Comparison of ENCODE assay signal across 12 cellular contexts in the genomic region with DNA sequence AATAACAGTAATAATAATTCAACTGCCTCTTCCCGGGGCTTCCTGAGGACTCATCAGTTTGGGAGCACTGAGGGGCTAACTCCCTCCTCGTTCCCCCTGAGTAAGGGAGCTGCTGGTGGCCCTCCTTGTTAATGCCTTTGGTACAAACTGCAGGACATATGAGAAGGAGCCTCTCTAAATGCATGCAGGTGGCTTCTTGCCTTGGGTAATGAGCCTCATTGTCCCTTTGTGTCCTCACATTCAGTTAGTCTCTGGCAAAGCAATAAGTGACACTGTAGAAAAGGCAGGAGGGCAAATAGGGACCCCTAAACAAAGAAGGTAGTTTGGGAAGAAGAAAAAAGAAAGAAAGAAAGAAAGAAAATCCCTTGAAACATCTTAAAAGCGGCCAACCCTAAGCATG.
DNase-seq lines count a peak whose midpoint lies in the region; ATAC-seq and TF ChIP-seq lines count a peak whose summit lies in the region.
"Had no signal": no experiment of that assay in that cellular context is flagged by ENCODE, and none has a peak within 500 bp of the region (broad histone marks: within the 10 kb centered on the region; RNA-seq: fewer than 3 reads in every experiment).

No MANE protein-coding gene starts in this region.

- in situ Hi-C loops in IMR-90 (cut with MboI; ENCODE audit: low sequenced_read_pairs) = no loop called here

- dilution Hi-C loops in IMR-90 (cut with HindIII; ENCODE audit: low sequenced_read_pairs, unreplicated experiment) = no loop called here

- no peaks in the 10 kb centered on the region for H3K79me1 ChIP-seq in IMR-90 (ENCODE audit: low read depth in 1 of 2, low read length in 2 of 2)

- H3K36me3 Mint-ChIP-seq in WTC11 (no peaks in the 10 kb centered on the region), neural progenitor cell (no peaks in the 10 kb centered on the region)
- H3K36me3 Mint-ChIP-seq: CD4-positive, alpha-beta memory T cell had no signal

- no peaks in the 10 kb centered on the region for H3K9me3 Mint-ChIP-seq in WTC11
- no peaks in the 10 kb centered on the region for H3K9me3 Mint-ChIP-seq in neural progenitor cell

- H3K9me1 ChIP-seq in IMR-90 (ENCODE audit: insufficient read depth, low read length) = no peaks in the 10 kb centered on the region

- H2BK15ac ChIP-seq in IMR-90 (ENCODE audit: low read depth, low read length) = no peak overlapping the region

- H3K79me2 ChIP-seq in neural progenitor cell (ENCODE audit: low read depth) = no peaks in the 10 kb centered on the region

- H3K9ac ChIP-seq in IMR-90 (ENCODE audit: low read depth, low read length) (no peak overlapping the region), neural progenitor cell (no peak overlapping the region)

- peaks cover 15% of the 10 kb centered on the region for H3K4me1 ChIP-seq in IMR-90 (ENCODE audit: control insufficient read depth, insufficient read depth, low read length)
- H3K4me1 ChIP-seq in neural progenitor cell = peaks cover 51% of the 10 kb centered on the region
- H3K4me1 ChIP-seq in tibial nerve = peaks cover 0 to 13% (median 2%) of the 10 kb centered on the region in 4 donors

- no peak overlapping the region for H3K27ac ChIP-seq in IMR-90 (ENCODE audit: insufficient read depth, low read length)
- peak overlapping the region; percentile 84 for H3K27ac ChIP-seq in neural progenitor cell
- H3K27ac ChIP-seq in tibial nerve = no peak overlapping the region

- DNase-seq in IMR-90 (no peak), WTC11 (ENCODE audit: low spot score) (no peak), neural progenitor cell (ENCODE audit: low spot score) (peak; percentile 79), NCI-H2107 treated with DMSO at 0.1 percent for 48 hours (lab: John Stamatoyannopoulos, UW; ENCODE audit: unreplicated experiment) (no peak), DMS53 (lab: John Stamatoyannopoulos, UW) (no peak), tibial nerve (ENCODE audit: low spot score in 2 of 2) (no peak)
- DNase-seq: C1 segment of cervical spinal cord; Calu3; CD4-positive, alpha-beta memory T cell; COR-L47; DND-41; GOT3 had no signal

- H3K4me3 Mint-ChIP-seq in WTC11 (no peak overlapping the region), neural progenitor cell (no peak overlapping the region)
- H3K4me3 Mint-ChIP-seq: CD4-positive, alpha-beta memory T cell had no signal

- H3K4me2 ChIP-seq in IMR-90 (ENCODE audit: low read depth, low read length) (no peak overlapping the region), neural progenitor cell (peak overlapping the region; percentile 40)

- H3K27ac Mint-ChIP-seq in WTC11 (no peak overlapping the region), neural progenitor cell (no peak overlapping the region)
- H3K27ac Mint-ChIP-seq: CD4-positive, alpha-beta memory T cell had no signal

- TF ChIP-seq POLR2A in IMR-90 (IDR thresholded peaks at IDR 0.05; ENCODE audit: low read depth, low read length) (no peak), tibial nerve (IDR thresholded peaks at IDR 0.05) (no peak)

- H3K23ac ChIP-seq in IMR-90 (ENCODE audit: low read depth, low read length) = no peak overlapping the region

- no peak overlapping the region; the same call in 1 of the 2 replicates for H3K4ac ChIP-seq in IMR-90 (ENCODE audit: low read depth, low read length)

- H3K36me3 ChIP-seq in IMR-90 (ENCODE audit: control insufficient read depth, insufficient read depth, low read length) (no peaks in the 10 kb centered on the region), neural progenitor cell (no peaks in the 10 kb centered on the region), tibial nerve (no peaks in the 10 kb centered on the region)

- intact Hi-C loops in IMR-90 (cut with micrococcal nuclease) = no loop called here

- H4K8ac ChIP-seq in IMR-90 (ENCODE audit: low read depth in 2 of 2, low read length in 2 of 2) = no peak overlapping the region

- H2AK9ac ChIP-seq in IMR-90 (replicated peaks; ENCODE audit: low read depth, low read length, poor library complexity) = no peak overlapping the region

- no peak for TF ChIP-seq CTCF in IMR-90 (conservative IDR thresholded peaks at IDR 0.05; ENCODE audit: low read depth, low read length)
- TF ChIP-seq CTCF in WTC11 (IDR thresholded peaks at IDR 0.05) = no peak
- TF ChIP-seq CTCF in neural progenitor cell (IDR thresholded peaks at IDR 0.05) = no peak
- TF ChIP-seq CTCF in tibial nerve (IDR thresholded peaks at IDR 0.05) = no peak

- POLR2A ChIA-PET in IMR-90 (lab: Charles Lee; ENCODE audit: unreplicated experiment) (no interaction called here), WTC11 (lab: Charles Lee) (no interaction called here)

- H4K91ac ChIP-seq in IMR-90 (ENCODE audit: insufficient read depth, low read depth, low read length) = no peak overlapping the region

- peaks cover 2% of the 10 kb centered on the region for H3K4me1 Mint-ChIP-seq in WTC11
- H3K4me1 Mint-ChIP-seq in neural progenitor cell = peaks cover 2% of the 10 kb centered on the region
- H3K4me1 Mint-ChIP-seq: CD4-positive, alpha-beta memory T cell had no signal

- WGBS in IMR-90 (ENCODE audit: extremely low coverage in 2 of 2, insufficient read length in 1 of 2), 2 experiments = 71% methylated on average over 1 of the region's 3 CpGs; no CpG with 5 or more reads in 1 of the 2 experiments
- WGBS in tibial nerve, 2 donors = 74% methylated on average over 3 of the region's 3 CpGs

- peaks cover 16% of the 10 kb centered on the region for H3F3A ChIP-seq in neural progenitor cell (ENCODE audit: low read depth)

- H2BK120ac ChIP-seq in IMR-90 (ENCODE audit: low read depth, low read length) = no peak overlapping the region

- H4K5ac ChIP-seq in IMR-90 (ENCODE audit: low read depth, low read length) = peak overlapping the region; percentile 5; the same call in 1 of the 2 replicates

- H3K27me3 ChIP-seq in IMR-90 (ENCODE audit: control insufficient read depth, insufficient read depth, low read length) (peaks cover 4% of the 10 kb centered on the region), neural progenitor cell (no peaks in the 10 kb centered on the region), tibial nerve (no peaks in the 10 kb centered on the region)

- H2AFZ ChIP-seq in IMR-90 (replicated peaks; ENCODE audit: low read length, poor library complexity) (no peak overlapping the region), neural progenitor cell (replicated peaks) (no peak overlapping the region)

- H3K27me3 Mint-ChIP-seq in WTC11 (ENCODE audit: low read depth) = no peaks in the 10 kb centered on the region
- H3K27me3 Mint-ChIP-seq in neural progenitor cell (ENCODE audit: insufficient read depth, low read depth) = peaks cover 2% of the 10 kb centered on the region
- H3K27me3 Mint-ChIP-seq: CD4-positive, alpha-beta memory T cell had no signal

- no peak for TF ChIP-seq RAD21 in IMR-90 (IDR thresholded peaks at IDR 0.05; ENCODE audit: low read length)

- H3K9me3 ChIP-seq in IMR-90 (ENCODE audit: control insufficient read depth, insufficient read depth, low read length) (no peaks in the 10 kb centered on the region), neural progenitor cell (ENCODE audit: low read depth) (no peaks in the 10 kb centered on the region), tibial nerve (no peaks in the 10 kb centered on the region)

- no peak overlapping the region for H3K4me3 ChIP-seq in IMR-90 (ENCODE audit: insufficient read depth, low read depth, low read length)
- peak overlapping the region; percentile 12 for H3K4me3 ChIP-seq in neural progenitor cell
- no peak overlapping the region for H3K4me3 ChIP-seq in tibial nerve

- ATAC-seq in IMR-90 (ENCODE audit: low read depth) = no peak
- no peak for ATAC-seq in WTC11

- no peak for TF ChIP-seq EP300 in tibial nerve (IDR thresholded peaks at IDR 0.05)

- peak overlapping the region; percentile 77; the same call in 1 of the 2 replicates for H3K18ac ChIP-seq in IMR-90 (ENCODE audit: low read depth, low read length)

- H2AK5ac ChIP-seq in IMR-90 (ENCODE audit: low read depth, low read length) = peak overlapping the region; percentile 43; the same call in 1 of the 2 replicates

- CTCF ChIA-PET in IMR-90 (lab: Yijun Ruan, JAX) = interaction anchor here (0.7 kb wide), 1 partner anchor 92 kb away, joined by 3 read pairs; no protein-coding TSS in a partner anchor
- CTCF ChIA-PET in WTC11 (lab: Charles Lee) = no interaction called here

- no peak overlapping the region for H3K56ac ChIP-seq in IMR-90 (ENCODE audit: extremely low read depth, insufficient read depth, low read length)

- H2BK20ac ChIP-seq in IMR-90 (ENCODE audit: low read depth, low read length) = no peak overlapping the region

- H3K14ac ChIP-seq in IMR-90 (replicated peaks; ENCODE audit: low read depth, low read length) = no peak overlapping the region

- H4K20me1 ChIP-seq in IMR-90 (ENCODE audit: insufficient read depth, low read length) (no peaks in the 10 kb centered on the region), neural progenitor cell (ENCODE audit: low read depth) (no peaks in the 10 kb centered on the region)

- BruUV-seq in IMR-90 (replicated peaks; lab: Mats Ljungman, UMichigan) = no TSS peak

- H2BK5ac ChIP-seq in IMR-90 (ENCODE audit: low read depth, low read length, poor library complexity, severe bottlenecking) = no peak overlapping the region

TF ChIP-seq in IMR-90, 13 proteins besides CTCF, POLR2A, EP300 and RAD21 (continues in another document):
- no peak for TF ChIP-seq BHLHE40 (IDR thresholded peaks at IDR 0.05; ENCODE audit: low read depth, low read length)
- no peak for TF ChIP-seq MAFK (IDR thresholded peaks at IDR 0.05; ENCODE audit: low read depth, low read length)
- no peak for TF ChIP-seq CHD1 (IDR thresholded peaks at IDR 0.05; ENCODE audit: low read depth, low read length)
- TF ChIP-seq, protein P1, sequence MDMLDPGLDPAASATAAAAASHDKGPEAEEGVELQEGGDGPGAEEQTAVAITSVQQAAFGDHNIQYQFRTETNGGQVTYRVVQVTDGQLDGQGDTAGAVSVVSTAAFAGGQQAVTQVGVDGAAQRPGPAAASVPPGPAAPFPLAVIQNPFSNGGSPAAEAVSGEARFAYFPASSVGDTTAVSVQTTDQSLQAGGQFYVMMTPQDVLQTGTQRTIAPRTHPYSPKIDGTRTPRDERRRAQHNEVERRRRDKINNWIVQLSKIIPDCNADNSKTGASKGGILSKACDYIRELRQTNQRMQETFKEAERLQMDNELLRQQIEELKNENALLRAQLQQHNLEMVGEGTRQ (IDR thresholded peaks at IDR 0.05; ENCODE audit: low read depth, low read length) = no peak

TF ChIP-seq in WTC11, 78 proteins besides CTCF, POLR2A, EP300 and RAD21:
- TF ChIP-seq ZNF423 (CRISPR knock-in tag; IDR thresholded peaks at IDR 0.05) (no peak), ZNF263 (CRISPR knock-in tag; IDR thresholded peaks at IDR 0.05; ENCODE audit: low read depth) (0 out of 2 replicates have a peak, but pooled peaks have one; percentile 23)
